In genomic region chr1:32275424-32275823, GRCh38 we compare ENCODE assay signal across 12 cellular contexts. TPM values are rescaled to one million over a fixed set of nuclear protein-coding genes. Genes with fewer than 3 reads are reported as not detected.
DNase-seq lines count a peak whose midpoint lies in the region; ATAC-seq, FAIRE-seq and TF ChIP-seq lines count a peak whose summit lies in the region.
"Had no signal": no experiment of that assay in that cellular context is flagged by ENCODE, and none has a peak within 500 bp of the region (broad histone marks: within the 10 kb centered on the region; RNA-seq: fewer than 3 reads in every experiment).

No MANE protein-coding gene starts in this region.

- H3K27me3 ChIP-seq in heart right ventricle = peaks cover 9 to 41% (median 36%) of the 10 kb centered on the region in 7 donors
- H3K27me3 ChIP-seq in keratinocyte (ENCODE audit: control insufficient read depth, extremely low read depth, insufficient read depth, low read length) = peaks cover 10% of the 10 kb centered on the region
- peaks cover 22% of the 10 kb centered on the region for H3K27me3 ChIP-seq in upper lobe of right lung
- peaks cover 0 to 43% (median 4%) of the 10 kb centered on the region in 4 donors for H3K27me3 ChIP-seq in esophagus squamous epithelium

- H3K9ac ChIP-seq in keratinocyte (ENCODE audit: control insufficient read depth, extremely low read depth, insufficient read depth, low read length) = no peak overlapping the region

- H3K9me3 Mint-ChIP-seq in activated naive CD8-positive, alpha-beta T cell (ENCODE audit: low read depth) = no peaks in the 10 kb centered on the region
- H3K9me3 Mint-ChIP-seq: nephron had no signal

- no peaks in the 10 kb centered on the region for H4K20me1 ChIP-seq in keratinocyte (ENCODE audit: control insufficient read depth, extremely low read depth, insufficient read depth, low read length)

- peak in 1 of 2 donors; percentile 21 for DNase-seq in heart right ventricle
- DNase-seq in left ventricle myocardium superior = no peak
- DNase-seq in keratinocyte (ENCODE audit: low read depth, low spot score) = no peak
- DNase-seq in upper lobe of right lung = peak; percentile 72
- DNase-seq in esophagus squamous epithelium (lab: John Stamatoyannopoulos, UW) = no peak
- DNase-seq in GM19238 (ENCODE audit: insufficient read length, low spot score) = no peak
- DNase-seq: activated CD4-positive, alpha-beta T cell treated with anti-CD3 and anti-CD28 coated beads for 1 hour; KG1; NCI-H2171 treated with DMSO at 0.1 percent for 48 hours had no signal

- WGBS in heart right ventricle, 2 donors = 12 to 13% methylated on average over 41 of the region's 41 CpGs
- 22 to 23% methylated on average over 4 to 13 of the region's 41 CpGs for WGBS in esophagus squamous epithelium, 2 donors

- no peaks in the 10 kb centered on the region for H3K27me3 Mint-ChIP-seq in activated naive CD8-positive, alpha-beta T cell

- H3K9me1 ChIP-seq in keratinocyte (ENCODE audit: control insufficient read depth, extremely low read depth, insufficient read depth, low read length) = no peaks in the 10 kb centered on the region

- dilution Hi-C loops in keratinocyte (cut with MboI; ENCODE audit: extremely low pct_ligation_motif_present, low sequenced_read_pairs) = no loop called here

- H3K36me3 ChIP-seq in heart right ventricle (no peaks in the 10 kb centered on the region), keratinocyte (ENCODE audit: control insufficient read depth in 2 of 2, extremely low read depth in 1 of 2, insufficient read depth in 2 of 2, low read length in 2 of 2) (no peaks in the 10 kb centered on the region), upper lobe of right lung (no peaks in the 10 kb centered on the region), esophagus squamous epithelium (no peaks in the 10 kb centered on the region)

- no peaks in the 10 kb centered on the region for H3K36me3 Mint-ChIP-seq in activated naive CD8-positive, alpha-beta T cell

- peak overlapping the region; percentile 54 for H2AFZ ChIP-seq in keratinocyte (ENCODE audit: control insufficient read depth, low read length)

- H3K27ac Mint-ChIP-seq in activated naive CD8-positive, alpha-beta T cell = peak overlapping the region; percentile 94

- FAIRE-seq in keratinocyte (lab: Jason Lieb, UNC) = no peak

- H3K27ac ChIP-seq in heart right ventricle (no peak overlapping the region), keratinocyte (ENCODE audit: control insufficient read depth, insufficient read depth, low read length) (no peak overlapping the region), upper lobe of right lung (no peak overlapping the region), esophagus squamous epithelium (no peak overlapping the region)

- TF ChIP-seq CTCF in heart right ventricle (IDR thresholded peaks at IDR 0.05) (no peak), keratinocyte (optimal IDR thresholded peaks at IDR 0.05 in 1 of 3, IDR thresholded peaks at IDR 0.05 in 1 of 3, conservative IDR thresholded peaks at IDR 0.05 in 1 of 3; ENCODE audit: extremely low read depth in 1 of 3, insufficient read depth in 2 of 3, low read length in 3 of 3) (no peak), upper lobe of right lung (IDR thresholded peaks at IDR 0.05) (no peak), esophagus squamous epithelium (IDR thresholded peaks at IDR 0.05) (no peak)

- peak overlapping the region; percentile 75 for H3K4me3 Mint-ChIP-seq in activated naive CD8-positive, alpha-beta T cell
- H3K4me3 Mint-ChIP-seq: nephron had no signal

- H3K9me3 ChIP-seq in heart right ventricle = no peaks in the 10 kb centered on the region
- H3K9me3 ChIP-seq in keratinocyte (ENCODE audit: control insufficient read depth, low read depth, low read length) = no peaks in the 10 kb centered on the region
- H3K9me3 ChIP-seq in upper lobe of right lung = no peaks in the 10 kb centered on the region
- no peaks in the 10 kb centered on the region for H3K9me3 ChIP-seq in esophagus squamous epithelium

- H3K4me1 Mint-ChIP-seq in activated naive CD8-positive, alpha-beta T cell (ENCODE audit: low read depth) = peaks cover 69% of the 10 kb centered on the region

- no peak for TF ChIP-seq POLR2A in esophagus squamous epithelium (IDR thresholded peaks at IDR 0.05)

- H3K4me3 ChIP-seq in heart right ventricle (peak overlapping the region in 8 of 10 donors; percentile 6 to 31 (median 19)), keratinocyte (ENCODE audit: control insufficient read depth in 2 of 3, extremely low read depth in 1 of 3, insufficient read depth in 2 of 3, low read depth in 1 of 3, low read length in 3 of 3) (no peak overlapping the region), upper lobe of right lung (no peak overlapping the region), esophagus squamous epithelium (peak overlapping the region in 2 of 4 donors; percentile 18 to 39)

- ATAC-seq in heart right ventricle (peak in 6 of 8 donors; percentile 31 to 58 (median 51)), left ventricle myocardium superior (no peak), upper lobe of right lung (peak; percentile 38)
- ATAC-seq in activated CD4-positive, CD25-positive, alpha-beta regulatory T cell treated with anti-CD3 and anti-CD28 coated beads, Interleukin-2, amount 50 U/mL, for 24 hours = no peak

- intact Hi-C loops in heart right ventricle (cut with DNase I) (no loop called here), left ventricle myocardium superior (cut with micrococcal nuclease) (no loop called here), upper lobe of right lung (cut with DNase I) (no loop called here), esophagus squamous epithelium (cut with DNase I) (no loop called here)

- no peaks in the 10 kb centered on the region for H3K79me2 ChIP-seq in keratinocyte (ENCODE audit: control insufficient read depth, insufficient read depth, low read length)

- peaks cover 0 to 8% (median 0%) of the 10 kb centered on the region in 9 donors for H3K4me1 ChIP-seq in heart right ventricle
- peaks cover 13% of the 10 kb centered on the region for H3K4me1 ChIP-seq in keratinocyte (ENCODE audit: control insufficient read depth, extremely low read depth, insufficient read depth, low read length)
- H3K4me1 ChIP-seq in upper lobe of right lung = no peaks in the 10 kb centered on the region
- peaks cover 0 to 13% (median 0%) of the 10 kb centered on the region in 3 donors for H3K4me1 ChIP-seq in esophagus squamous epithelium

- H3K4me2 ChIP-seq in keratinocyte (ENCODE audit: control insufficient read depth, extremely low read depth, insufficient read depth, low read depth, low read length) = peak overlapping the region; percentile 27

RNA-seq across cellular contexts. Expression of gene HDAC1, which starts 16.5 kb away (rescaled TPM):
- total RNA-seq in heart right ventricle (10 to 100 TPM; 27.5 to 43.5 (median 33.0) TPM), left ventricle myocardium superior (46.1 TPM), upper lobe of right lung (71.2 TPM), esophagus squamous epithelium (100 to 1,000 TPM in 2 of 4 donors, 10 to 100 TPM in 2; 74.3 to 115 (median 96.0) TPM)
- polyA plus RNA-seq in heart right ventricle (10 to 100 TPM; 29.6 to 33.9 TPM), keratinocyte (159 to 198 TPM (median 170 TPM) in 3 replicates)
- polyA plus RNA-seq in keratinocyte (2011; ENCODE audit: low read depth) = 61.3 TPM
- 102 and 113 TPM in 2 replicates for polyA plus RNA-seq in keratinocyte (2011; cell fraction: cytosol; rRNA removed)
- polyA plus RNA-seq in keratinocyte (2011; cell fraction: nucleus; rRNA removed) = 183 and 195 TPM in 2 replicates
- 69.8 and 153 TPM in 2 replicates for polyA plus RNA-seq in keratinocyte (2012; ENCODE audit: low replicate concordance)
- 81.1 to 251 TPM (median 187 TPM) in 3 replicates for polyA minus RNA-seq in keratinocyte
- 71.6 TPM for polyA minus RNA-seq in keratinocyte (2011; cell fraction: cytosol; rRNA and poly(A)+ RNA removed)
- polyA minus RNA-seq in keratinocyte (2011; cell fraction: nucleus; rRNA and poly(A)+ RNA removed) = 60.6 and 88.4 TPM in 2 replicates

RNA-seq across cellular contexts. Expression of gene LCK, which starts 24.4 kb away (rescaled TPM):
- total RNA-seq in heart right ventricle (1 to 10 TPM in 4 of 10 donors, under 1 TPM in 6; 0.25 to 7.1 (median 0.86) TPM), left ventricle myocardium superior (0.50 TPM), upper lobe of right lung (8.3 TPM), esophagus squamous epithelium (1 to 10 TPM; 1.2 to 9.0 (median 4.5) TPM)
- polyA plus RNA-seq in heart right ventricle (under 1 TPM; 0.29 to 0.39 TPM), keratinocyte (0.10 to 0.31 TPM (median 0.16 TPM) in 3 replicates)
- polyA plus RNA-seq in keratinocyte (2011; ENCODE audit: low read depth) = not detected
- 0.02 and 0.08 TPM in 2 replicates for polyA plus RNA-seq in keratinocyte (2011; cell fraction: cytosol; rRNA removed)
- 0.07 TPM in 1 of 2 replicates, not detected in the other for polyA plus RNA-seq in keratinocyte (2011; cell fraction: nucleus; rRNA removed)
- 0.46 TPM in 1 of 2 replicates, not detected in the other for polyA plus RNA-seq in keratinocyte (2012; ENCODE audit: low replicate concordance)
- polyA minus RNA-seq in keratinocyte = 0.26 to 1.5 TPM (median 0.85 TPM) in 3 replicates
- not detected for polyA minus RNA-seq in keratinocyte (2011; cell fraction: cytosol; rRNA and poly(A)+ RNA removed)
- polyA minus RNA-seq in keratinocyte (2011; cell fraction: nucleus; rRNA and poly(A)+ RNA removed) = not detected in 2 replicates

RNA-seq across cellular contexts. Expression of gene FAM167B, which starts 28.4 kb away (rescaled TPM):
- total RNA-seq in heart right ventricle (10 to 100 TPM in 1 of 10 donors, 1 to 10 TPM in 9; 1.0 to 12.5 (median 3.9) TPM), left ventricle myocardium superior (9.1 TPM), upper lobe of right lung (65.9 TPM), esophagus squamous epithelium (1 to 10 TPM in 2 of 4 donors, not detected in 2; 1.7 to 5.5 TPM)
- polyA plus RNA-seq in heart right ventricle (10 to 100 TPM; 13.5 to 17.3 TPM), keratinocyte (0.06 to 0.07 TPM in 2 of 3 replicates, not detected in the other)
- polyA plus RNA-seq in keratinocyte (2011; ENCODE audit: low read depth) = not detected
- polyA plus RNA-seq in keratinocyte (2011; cell fraction: cytosol; rRNA removed) = not detected in 2 replicates
- not detected in 2 replicates for polyA plus RNA-seq in keratinocyte (2011; cell fraction: nucleus; rRNA removed)
- polyA plus RNA-seq in keratinocyte (2012; ENCODE audit: low replicate concordance) = not detected in 2 replicates
- polyA minus RNA-seq in keratinocyte = not detected in 3 replicates
- polyA minus RNA-seq in keratinocyte (2011; cell fraction: cytosol; rRNA and poly(A)+ RNA removed) = not detected
- not detected in 2 replicates for polyA minus RNA-seq in keratinocyte (2011; cell fraction: nucleus; rRNA and poly(A)+ RNA removed)

RNA-seq across cellular contexts. Expression of gene EIF3I, which starts 53.2 kb away (rescaled TPM):
- total RNA-seq in heart right ventricle = 100 to 1,000 TPM in 7 of 10 donors, 10 to 100 TPM in 3; 90.3 to 138 (median 103) TPM
- polyA plus RNA-seq in heart right ventricle = 100 to 1,000 TPM; 140 to 342 TPM
- 104 TPM for total RNA-seq in left ventricle myocardium superior
- polyA plus RNA-seq in keratinocyte = 319 to 655 TPM (median 388 TPM) in 3 replicates
- polyA plus RNA-seq in keratinocyte (2011; ENCODE audit: low read depth) = 987 TPM
- polyA plus RNA-seq in keratinocyte (2011; cell fraction: cytosol; rRNA removed) = 458 and 512 TPM in 2 replicates
- polyA plus RNA-seq in keratinocyte (2011; cell fraction: nucleus; rRNA removed) = 198 and 213 TPM in 2 replicates
- 223 and 320 TPM in 2 replicates for polyA plus RNA-seq in keratinocyte (2012; ENCODE audit: low replicate concordance)
- polyA minus RNA-seq in keratinocyte = 431 to 641 TPM (median 535 TPM) in 3 replicates
- 186 TPM for polyA minus RNA-seq in keratinocyte (2011; cell fraction: cytosol; rRNA and poly(A)+ RNA removed)
- polyA minus RNA-seq in keratinocyte (2011; cell fraction: nucleus; rRNA and poly(A)+ RNA removed) = 82.8 and 99.2 TPM in 2 replicates
- 116 TPM for total RNA-seq in upper lobe of right lung
- 100 to 1,000 TPM; 143 to 220 (median 202) TPM for total RNA-seq in esophagus squamous epithelium

RNA-seq across cellular contexts. Expression of gene TMEM234, which starts 53.3 kb away (rescaled TPM):
- total RNA-seq in heart right ventricle (10 to 100 TPM in 6 of 10 donors, 1 to 10 TPM in 4; 8.1 to 12.8 (median 11.1) TPM), left ventricle myocardium superior (7.4 TPM), upper lobe of right lung (22.3 TPM), esophagus squamous epithelium (10 to 100 TPM in 2 of 4 donors, 1 to 10 TPM in 2; 6.4 to 11.1 (median 9.4) TPM)
- polyA plus RNA-seq in heart right ventricle (10 to 100 TPM; 14.9 to 19.6 TPM), keratinocyte (14.4 to 20.1 TPM (median 16.9 TPM) in 3 replicates)
- polyA plus RNA-seq in keratinocyte (2011; ENCODE audit: low read depth) = 5.4 TPM
- polyA plus RNA-seq in keratinocyte (2011; cell fraction: cytosol; rRNA removed) = 10.2 and 12.5 TPM in 2 replicates
- polyA plus RNA-seq in keratinocyte (2011; cell fraction: nucleus; rRNA removed) = 49.0 and 52.4 TPM in 2 replicates
- polyA plus RNA-seq in keratinocyte (2012; ENCODE audit: low replicate concordance) = 8.1 and 16.7 TPM in 2 replicates
- polyA minus RNA-seq in keratinocyte = 15.2 to 20.5 TPM (median 19.9 TPM) in 3 replicates
- polyA minus RNA-seq in keratinocyte (2011; cell fraction: cytosol; rRNA and poly(A)+ RNA removed) = 4.2 TPM
- polyA minus RNA-seq in keratinocyte (2011; cell fraction: nucleus; rRNA and poly(A)+ RNA removed) = 16.4 and 17.4 TPM in 2 replicates

Comparison
In these comparisons a context has a peak if more than half of its experiments do, and no peak if none do; other contexts are left out.
1. ATAC-seq: peak in heart right ventricle (6 of 8) and upper lobe of right lung (single experiment); none in left ventricle myocardium superior (single experiment) and activated CD4-positive, CD25-positive, alpha-beta regulatory T cell treated with anti-CD3 and anti-CD28 coated beads, Interleukin-2, amount 50 U/mL, for 24 hours (0 of 2).
2. H3K4me3 ChIP-seq: peak in heart right ventricle (8 of 10); none in keratinocyte (0 of 3) and upper lobe of right lung (single experiment).